ENCODE assay signal across 1 cellular context in the genomic region with DNA sequence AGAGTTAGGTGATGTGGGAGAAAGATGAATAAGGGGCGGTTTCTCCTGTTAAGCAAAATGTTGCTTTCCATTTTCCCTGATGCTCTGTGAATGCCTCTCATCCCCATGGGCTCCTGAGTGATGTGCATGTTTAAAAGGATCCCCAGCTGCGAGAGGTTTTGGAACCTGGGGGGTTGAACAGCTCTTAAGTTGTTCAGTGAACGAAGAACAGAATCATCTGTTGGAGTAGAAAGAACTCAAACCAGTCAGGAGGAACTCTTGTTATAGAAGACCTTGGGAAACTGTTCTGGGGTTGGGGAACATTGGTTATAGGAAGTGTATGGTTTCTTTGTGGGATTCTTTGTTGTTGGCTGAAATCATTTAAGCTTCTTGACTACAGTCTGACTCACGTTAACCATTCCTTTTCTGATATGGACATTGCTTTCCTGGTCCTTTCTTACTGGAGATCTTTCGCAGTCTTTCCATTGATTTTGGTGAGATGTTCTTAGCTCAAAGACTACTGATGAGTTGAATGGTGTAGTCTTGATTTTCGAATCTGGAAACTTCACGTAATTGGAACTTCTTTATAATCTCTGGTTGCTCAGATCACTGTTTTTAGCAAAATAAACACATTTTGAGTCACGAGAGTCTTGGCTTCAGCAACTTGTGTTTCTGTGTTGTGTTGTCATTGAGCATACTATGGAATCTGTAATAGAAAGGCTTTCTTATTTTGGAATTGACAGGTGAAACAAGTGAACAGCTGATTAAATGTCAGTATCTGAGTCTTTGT.
TF ChIP-seq lines count a peak whose summit lies in the region.

No MANE protein-coding gene starts in this region.

TF ChIP-seq in GM12878, 131 proteins besides CTCF, POLR2A, EP300 and RAD21:
- TF ChIP-seq SKIL (IDR thresholded peaks at IDR 0.05; ENCODE audit: low read depth, poor library complexity, severe bottlenecking) (no peak), MEF2A (IDR thresholded peaks at IDR 0.05; ENCODE audit: insufficient read depth, low read depth, low read length) (no peak), CBFB (IDR thresholded peaks at IDR 0.05; ENCODE audit: low read depth) (no peak), SIN3A (IDR thresholded peaks at IDR 0.05; ENCODE audit: low read depth, low read length) (0 out of 2 replicates have a peak, but pooled peaks have one; percentile 33), BACH1 (IDR thresholded peaks at IDR 0.05; ENCODE audit: borderline replicate concordance) (no peak), SMAD5 (IDR thresholded peaks at IDR 0.05; ENCODE audit: low read depth) (no peak), ZNF384 (IDR thresholded peaks at IDR 0.05; ENCODE audit: borderline replicate concordance, low read depth, low read length) (no peak), NFIC (IDR thresholded peaks at IDR 0.05; ENCODE audit: low read depth, low read length) (no peak), SREBF1 (IDR thresholded peaks at IDR 0.05; ENCODE audit: low read length) (no peak), EED (IDR thresholded peaks at IDR 0.05; ENCODE audit: low read depth) (no peak), ZNF622 (IDR thresholded peaks at IDR 0.05) (no peak), HDAC6 (IDR thresholded peaks at IDR 0.05; ENCODE audit: unreplicated experiment) (no peak), CHD1 (IDR thresholded peaks at IDR 0.05; ENCODE audit: low read depth, low read length) (0 out of 2 replicates have a peak, but pooled peaks have one; percentile 58), YBX1 (IDR thresholded peaks at IDR 0.05) (no peak), NRF1 (conservative IDR thresholded peaks at IDR 0.05; ENCODE audit: low read depth, low read length) (no peak), NR2C1 (IDR thresholded peaks at IDR 0.05) (no peak), CBX3 (IDR thresholded peaks at IDR 0.05; ENCODE audit: borderline replicate concordance, low read depth) (no peak), LARP7 (IDR thresholded peaks at IDR 0.05) (0 out of 2 replicates have a peak, but pooled peaks have one; percentile 32), CUX1 (IDR thresholded peaks at IDR 0.05; ENCODE audit: insufficient replicate concordance, low read depth, low read length) (no peak), USF2 (IDR thresholded peaks at IDR 0.05; ENCODE audit: borderline replicate concordance, low read depth, low read length) (no peak)
- TF ChIP-seq, protein P1, sequence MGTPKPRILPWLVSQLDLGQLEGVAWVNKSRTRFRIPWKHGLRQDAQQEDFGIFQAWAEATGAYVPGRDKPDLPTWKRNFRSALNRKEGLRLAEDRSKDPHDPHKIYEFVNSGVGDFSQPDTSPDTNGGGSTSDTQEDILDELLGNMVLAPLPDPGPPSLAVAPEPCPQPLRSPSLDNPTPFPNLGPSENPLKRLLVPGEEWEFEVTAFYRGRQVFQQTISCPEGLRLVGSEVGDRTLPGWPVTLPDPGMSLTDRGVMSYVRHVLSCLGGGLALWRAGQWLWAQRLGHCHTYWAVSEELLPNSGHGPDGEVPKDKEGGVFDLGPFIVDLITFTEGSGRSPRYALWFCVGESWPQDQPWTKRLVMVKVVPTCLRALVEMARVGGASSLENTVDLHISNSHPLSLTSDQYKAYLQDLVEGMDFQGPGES (IDR thresholded peaks at IDR 0.05): no peak
- TF ChIP-seq, protein P2, sequence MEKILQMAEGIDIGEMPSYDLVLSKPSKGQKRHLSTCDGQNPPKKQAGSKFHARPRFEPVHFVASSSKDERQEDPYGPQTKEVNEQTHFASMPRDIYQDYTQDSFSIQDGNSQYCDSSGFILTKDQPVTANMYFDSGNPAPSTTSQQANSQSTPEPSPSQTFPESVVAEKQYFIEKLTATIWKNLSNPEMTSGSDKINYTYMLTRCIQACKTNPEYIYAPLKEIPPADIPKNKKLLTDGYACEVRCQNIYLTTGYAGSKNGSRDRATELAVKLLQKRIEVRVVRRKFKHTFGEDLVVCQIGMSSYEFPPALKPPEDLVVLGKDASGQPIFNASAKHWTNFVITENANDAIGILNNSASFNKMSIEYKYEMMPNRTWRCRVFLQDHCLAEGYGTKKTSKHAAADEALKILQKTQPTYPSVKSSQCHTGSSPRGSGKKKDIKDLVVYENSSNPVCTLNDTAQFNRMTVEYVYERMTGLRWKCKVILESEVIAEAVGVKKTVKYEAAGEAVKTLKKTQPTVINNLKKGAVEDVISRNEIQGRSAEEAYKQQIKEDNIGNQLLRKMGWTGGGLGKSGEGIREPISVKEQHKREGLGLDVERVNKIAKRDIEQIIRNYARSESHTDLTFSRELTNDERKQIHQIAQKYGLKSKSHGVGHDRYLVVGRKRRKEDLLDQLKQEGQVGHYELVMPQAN (conservative IDR thresholded peaks at IDR 0.05): 0 out of 2 replicates have a peak, but pooled peaks have one; percentile 29
